Comparison of ENCODE assay signal across 25 cellular contexts in genomic region chr6:47145212-47145611, GRCh38.
"Had no signal": no experiment of that assay in that cellular context is flagged by ENCODE, and none has a peak within 500 bp of the region (broad histone marks: within the 10 kb centered on the region; RNA-seq: fewer than 3 reads in every experiment).

No MANE protein-coding gene starts in this region.

- H3K27ac Mint-ChIP-seq: activated CD4-positive, alpha-beta memory T cell treated with anti-CD3 and anti-CD28 coated beads for 36 hours; activated CD4-positive, alpha-beta T cell treated with anti-CD3 and anti-CD28 coated beads for 36 hours; activated naive CD4-positive, alpha-beta T cell treated with anti-CD3 and anti-CD28 coated beads, Interleukin-2, amount 50 U/mL, for 72 hours; activated T-helper 1 cell treated with anti-CD3 and anti-CD28 coated beads, Interleukin-12 subunit alpha, Interleukin-12 subunit beta, Interleukin-2, Interleukin-4 antibody, amounts not matched to agents 30 ng/mL and 10 ng/mL and 1 ng/mL, durations not matched to agents 14 hours and 24 hours and 36 hours; endodermal cell; mesothelial cell of epicardium; stimulated activated effector memory CD8-positive, alpha-beta T cell treated with anti-CD3 and anti-CD28 coated beads, Interleukin-12 subunit alpha, Interleukin-12 subunit beta, amount 100 ng/mL, for 72 hours had no signal

- H3K4me1 Mint-ChIP-seq: activated CD4-positive, alpha-beta T cell treated with anti-CD3 and anti-CD28 coated beads for 36 hours; stimulated activated effector memory CD8-positive, alpha-beta T cell treated with anti-CD3 and anti-CD28 coated beads, Interleukin-12 subunit alpha, Interleukin-12 subunit beta, amount 100 ng/mL, for 72 hours had no signal

- ATAC-seq: activated CD4-positive, alpha-beta T cell treated with anti-CD3 and anti-CD28 coated beads for 36 hours; activated naive CD4-positive, alpha-beta T cell treated with anti-CD3 and anti-CD28 coated beads, Interleukin-2, amount 50 U/mL, for 72 hours; left colon; stimulated activated effector memory CD8-positive, alpha-beta T cell treated with anti-CD3 and anti-CD28 coated beads, Interleukin-12 subunit alpha, Interleukin-12 subunit beta, amount 100 ng/mL, for 72 hours; upper lobe of right lung had no signal

- H2AFZ ChIP-seq: hepatocyte had no signal

- H3K79me2 ChIP-seq: hepatocyte had no signal

- H3K27me3 ChIP-seq: colonic mucosa, hepatocyte, right atrium auricular region, upper lobe of right lung had no signal

- H3K4me3 ChIP-seq: colonic mucosa, hepatocyte, lung, right atrium auricular region, thoracic aorta, upper lobe of right lung had no signal

- H3K9me3 Mint-ChIP-seq: activated CD4-positive, alpha-beta memory T cell treated with anti-CD3 and anti-CD28 coated beads for 36 hours; activated naive CD4-positive, alpha-beta T cell treated with anti-CD3 and anti-CD28 coated beads, Interleukin-2, amount 50 U/mL, for 72 hours; activated T-helper 1 cell treated with anti-CD3 and anti-CD28 coated beads, Interleukin-12 subunit alpha, Interleukin-12 subunit beta, Interleukin-2, Interleukin-4 antibody, amounts not matched to agents 30 ng/mL and 10 ng/mL and 1 ng/mL, durations not matched to agents 14 hours and 24 hours and 36 hours; stimulated activated effector memory CD8-positive, alpha-beta T cell treated with anti-CD3 and anti-CD28 coated beads, Interleukin-12 subunit alpha, Interleukin-12 subunit beta, amount 100 ng/mL, for 72 hours had no signal

- H3K4me1 ChIP-seq: colonic mucosa had no signal

- H3K4me2 ChIP-seq: hepatocyte had no signal

- H3K27me3 Mint-ChIP-seq: activated CD4-positive, alpha-beta T cell treated with anti-CD3 and anti-CD28 coated beads for 36 hours had no signal

- H3K9me3 ChIP-seq: colonic mucosa, right atrium auricular region, thoracic aorta, upper lobe of right lung had no signal

- H3K36me3 ChIP-seq: colonic mucosa, right atrium auricular region, thoracic aorta, upper lobe of right lung had no signal

- H3K36me3 Mint-ChIP-seq: activated CD4-positive, alpha-beta memory T cell treated with anti-CD3 and anti-CD28 coated beads for 36 hours; activated naive CD4-positive, alpha-beta T cell treated with anti-CD3 and anti-CD28 coated beads, Interleukin-2, amount 50 U/mL, for 72 hours; stimulated activated effector memory CD8-positive, alpha-beta T cell treated with anti-CD3 and anti-CD28 coated beads, Interleukin-12 subunit alpha, Interleukin-12 subunit beta, amount 100 ng/mL, for 72 hours had no signal

- H3K4me3 Mint-ChIP-seq: activated CD4-positive, alpha-beta memory T cell treated with anti-CD3 and anti-CD28 coated beads for 36 hours; activated CD4-positive, alpha-beta T cell treated with anti-CD3 and anti-CD28 coated beads for 36 hours; activated T-helper 1 cell treated with anti-CD3 and anti-CD28 coated beads, Interleukin-12 subunit alpha, Interleukin-12 subunit beta, Interleukin-2, Interleukin-4 antibody, amounts not matched to agents 30 ng/mL and 10 ng/mL and 1 ng/mL, durations not matched to agents 14 hours and 24 hours and 36 hours; endodermal cell; mesothelial cell of epicardium; stimulated activated effector memory CD8-positive, alpha-beta T cell treated with anti-CD3 and anti-CD28 coated beads, Interleukin-12 subunit alpha, Interleukin-12 subunit beta, amount 100 ng/mL, for 72 hours had no signal

- H3K27ac ChIP-seq: colonic mucosa, epithelial cell of prostate, right atrium auricular region, thoracic aorta, upper lobe of right lung had no signal

- DNase-seq: activated CD4-positive, alpha-beta memory T cell treated with anti-CD3 and anti-CD28 coated beads for 36 hours; activated CD4-positive, alpha-beta T cell treated with anti-CD3 and anti-CD28 coated beads for 36 hours; activated gamma-delta T cell treated with Interleukin-2 at 50 U/mL for 16 hours; activated T-cell treated with anti-CD3 and anti-CD28 coated beads for 4 hours; amniotic stem cell; central memory CD4-positive, alpha-beta T cell; colonic mucosa; endodermal cell; islet precursor cell; left colon; occipital lobe; small intestine; stimulated activated CD4-positive, alpha-beta T cell treated with anti-CD3 and anti-CD28 coated beads, Interleukin-4, amount 100 ng/mL, for 24 hours; SW 1271; T-helper 2 cell; upper lobe of right lung had no signal
